ENCODE assay signal across 24 cellular contexts in the genomic region with DNA sequence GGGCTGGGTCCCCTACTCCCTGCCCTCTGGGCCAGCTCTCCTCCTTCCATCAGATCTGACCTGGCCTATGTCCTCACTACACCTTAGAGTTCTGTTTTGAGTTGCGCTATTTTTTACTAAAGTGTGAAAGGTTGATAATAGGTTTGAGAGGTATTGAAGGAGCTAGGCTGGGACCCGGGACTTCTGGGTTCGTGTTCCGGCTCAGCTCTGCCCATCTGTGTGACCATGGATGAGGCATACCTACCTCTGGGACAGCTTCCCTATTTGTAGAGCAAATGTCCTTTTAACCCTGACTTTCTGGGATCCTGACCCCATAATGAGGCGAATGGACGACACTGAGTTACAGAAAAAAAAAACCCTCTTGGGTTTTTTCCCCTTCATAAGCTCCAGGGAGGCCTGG. TPM values are rescaled to one million over a fixed set of nuclear protein-coding genes. Genes with fewer than 3 reads are reported as not detected.
DNase-seq lines count a peak whose midpoint lies in the region; ATAC-seq and TF ChIP-seq lines count a peak whose summit lies in the region.
"Had no signal": no experiment of that assay in that cellular context is flagged by ENCODE, and none has a peak within 500 bp of the region (broad histone marks: within the 10 kb centered on the region; RNA-seq: fewer than 3 reads in every experiment).

No MANE protein-coding gene starts in this region.

- intact Hi-C loops in breast epithelium (cut with DNase I; ENCODE audit: low total_unique reads) = no loop called here

- TF ChIP-seq CTCF in RWPE2 (IDR thresholded peaks at IDR 0.05; ENCODE audit: poor library complexity, severe bottlenecking) = no peak
- no peak for TF ChIP-seq CTCF in BE2C (IDR thresholded peaks at IDR 0.05; ENCODE audit: low read depth, low read length)
- TF ChIP-seq CTCF in breast epithelium (IDR thresholded peaks at IDR 0.05) = no peak

- H3K4me3 ChIP-seq in RWPE2 (ENCODE audit: severe bottlenecking) (no peak overlapping the region), BE2C (ENCODE audit: low read depth, low read length) (no peak overlapping the region), breast epithelium (no peak overlapping the region)
- H3K4me3 ChIP-seq: dorsolateral prefrontal cortex, GM23248, Peyer's patch, transverse colon had no signal

- H3K27ac ChIP-seq in RWPE2 (ENCODE audit: poor library complexity, severe bottlenecking) (no peak overlapping the region), breast epithelium (no peak overlapping the region)
- H3K27ac ChIP-seq: dorsolateral prefrontal cortex, GM23248, KMS-11, Peyer's patch, transverse colon had no signal

- H3K27me3 Mint-ChIP-seq in stimulated activated naive CD8-positive, alpha-beta T cell treated with anti-CD3 and anti-CD28 coated beads, Interleukin-15, amount 100 ng/mL, for 72 hours = no peaks in the 10 kb centered on the region
- H3K27me3 Mint-ChIP-seq: activated T-helper 17 cell treated with anti-CD3 and anti-CD28 coated beads, Interleukin-2, amount 50 U/mL, for 72 hours; CD4-positive, alpha-beta T cell; naive B cell had no signal

- DNase-seq in activated effector memory CD4-positive, alpha-beta T cell treated with anti-CD3 and anti-CD28 coated beads, Interleukin-2, amount 50 U/mL, for 16 hours = peak; percentile 30
- no peak for DNase-seq in activated effector memory CD4-positive, alpha-beta T cell treated with Interleukin-2 at 50 U/mL for 16 hours
- peak; percentile 10 for DNase-seq in RWPE2 (ENCODE audit: low spot score)
- peak; percentile 2 for DNase-seq in islet precursor cell
- no peak for DNase-seq in stimulated activated naive CD8-positive, alpha-beta T cell treated with anti-CD3 and anti-CD28 coated beads, Interleukin-15, amount 100 ng/mL, for 72 hours
- no peak for DNase-seq in BE2C
- DNase-seq in breast epithelium (ENCODE audit: low spot score in 2 of 2) = no peak
- DNase-seq: GM23248, hippocampal formation, naive B cell, NCI-H1436 treated with DMSO at 0.1 percent for 48 hours, NCI-H2107, NCI-H748 treated with DMSO at 0.1 percent for 48 hours, SIG-M5, T-helper 1 cell, transverse colon had no signal

- H3K4me1 ChIP-seq in RWPE2 (ENCODE audit: insufficient read depth, poor library complexity, severe bottlenecking) (no peaks in the 10 kb centered on the region), BE2C (no peaks in the 10 kb centered on the region), breast epithelium (no peaks in the 10 kb centered on the region)
- H3K4me1 ChIP-seq: Peyer's patch, transverse colon had no signal

- peaks cover 0 to 3% of the 10 kb centered on the region in 2 donors for H3K9me3 Mint-ChIP-seq in stimulated activated naive CD8-positive, alpha-beta T cell treated with anti-CD3 and anti-CD28 coated beads, Interleukin-15, amount 100 ng/mL, for 72 hours
- H3K9me3 Mint-ChIP-seq: activated T-helper 17 cell treated with anti-CD3 and anti-CD28 coated beads, Interleukin-2, amount 50 U/mL, for 72 hours; CD4-positive, alpha-beta T cell; mesothelial cell of epicardium; naive B cell had no signal

- TF ChIP-seq POLR2A in breast epithelium (IDR thresholded peaks at IDR 0.05) = no peak

- ATAC-seq in RWPE2 (ENCODE audit: low read depth) = no peak
- ATAC-seq in stimulated activated naive CD8-positive, alpha-beta T cell treated with anti-CD3 and anti-CD28 coated beads, Interleukin-15, amount 100 ng/mL, for 72 hours = no peak
- ATAC-seq: activated CD4-positive, CD25-positive, alpha-beta regulatory T cell treated with anti-CD3 and anti-CD28 coated beads, Interleukin-2, amount 50 U/mL, for 24 hours; activated T-helper 17 cell treated with anti-CD3 and anti-CD28 coated beads, Interleukin-2, amount 50 U/mL, for 72 hours had no signal

- H3K9me3 ChIP-seq in RWPE2 (ENCODE audit: severe bottlenecking) (no peaks in the 10 kb centered on the region), BE2C (no peaks in the 10 kb centered on the region), breast epithelium (no peaks in the 10 kb centered on the region)
- H3K9me3 ChIP-seq: Peyer's patch, transverse colon had no signal

- peak overlapping the region; percentile 77 to 90 for H3K27ac Mint-ChIP-seq in stimulated activated naive CD8-positive, alpha-beta T cell treated with anti-CD3 and anti-CD28 coated beads, Interleukin-15, amount 100 ng/mL, for 72 hours
- H3K27ac Mint-ChIP-seq: activated T-helper 17 cell treated with anti-CD3 and anti-CD28 coated beads, Interleukin-2, amount 50 U/mL, for 72 hours; CD4-positive, alpha-beta T cell; mesothelial cell of epicardium had no signal

- H3K4me3 Mint-ChIP-seq in stimulated activated naive CD8-positive, alpha-beta T cell treated with anti-CD3 and anti-CD28 coated beads, Interleukin-15, amount 100 ng/mL, for 72 hours = no peak overlapping the region
- H3K4me3 Mint-ChIP-seq: activated T-helper 17 cell treated with anti-CD3 and anti-CD28 coated beads, Interleukin-2, amount 50 U/mL, for 72 hours; CD4-positive, alpha-beta T cell; mesothelial cell of epicardium; naive B cell had no signal

- peaks cover 23% of the 10 kb centered on the region for H3K4me1 Mint-ChIP-seq in stimulated activated naive CD8-positive, alpha-beta T cell treated with anti-CD3 and anti-CD28 coated beads, Interleukin-15, amount 100 ng/mL, for 72 hours

- no peaks in the 10 kb centered on the region for H3K36me3 ChIP-seq in RWPE2 (ENCODE audit: low read depth)
- no peaks in the 10 kb centered on the region for H3K36me3 ChIP-seq in BE2C
- no peaks in the 10 kb centered on the region for H3K36me3 ChIP-seq in breast epithelium
- H3K36me3 ChIP-seq: Peyer's patch, transverse colon had no signal

- H3K27me3 ChIP-seq in RWPE2 (ENCODE audit: insufficient read depth, poor library complexity, severe bottlenecking) = no peaks in the 10 kb centered on the region
- no peaks in the 10 kb centered on the region for H3K27me3 ChIP-seq in BE2C
- H3K27me3 ChIP-seq in breast epithelium = no peaks in the 10 kb centered on the region
- H3K27me3 ChIP-seq: Peyer's patch, transverse colon had no signal

RNA-seq across cellular contexts. Expression of a gene that starts 36.0 kb away (rescaled TPM):
- polyA plus RNA-seq in BE2C (2012; ENCODE audit: insufficient read depth, insufficient read length, low read depth) = not detected
- total RNA-seq in breast epithelium = under 1 TPM in 2 of 3 donors, not detected in 1; 0.16 to 0.33 TPM
- total RNA-seq: endothelial cell of umbilical vein had no signal

Comparison
In these comparisons a context has a peak if more than half of its experiments do, and no peak if none do; other contexts are left out.
1. DNase-seq: peak in activated effector memory CD4-positive, alpha-beta T cell treated with anti-CD3 and anti-CD28 coated beads, Interleukin-2, amount 50 U/mL, for 16 hours (single experiment), RWPE2 (single experiment) and islet precursor cell (single experiment); none in activated effector memory CD4-positive, alpha-beta T cell treated with Interleukin-2 at 50 U/mL for 16 hours (single experiment), stimulated activated naive CD8-positive, alpha-beta T cell treated with anti-CD3 and anti-CD28 coated beads, Interleukin-15, amount 100 ng/mL, for 72 hours (0 of 2), BE2C (single experiment) and breast epithelium (0 of 2).